ENCODE assay signal across 11 cellular contexts in genomic region chr14:71235865-71236264, GRCh38.
DNase-seq lines count a peak whose midpoint lies in the region; ATAC-seq and TF ChIP-seq lines count a peak whose summit lies in the region.
"Had no signal": no experiment of that assay in that cellular context is flagged by ENCODE, and none has a peak within 500 bp of the region (broad histone marks: within the 10 kb centered on the region; RNA-seq: fewer than 3 reads in every experiment).

No MANE protein-coding gene starts in this region.

- H3K4me3 ChIP-seq in GM23248: no peak overlapping the region
- no peak overlapping the region for H3K4me3 ChIP-seq in CD8-positive, alpha-beta T cell (ENCODE audit: low read depth, low read length)
- H3K4me3 ChIP-seq: smooth muscle cell had no signal

- H3K4me2 ChIP-seq in GM23248 (ENCODE audit: unreplicated experiment): no peak overlapping the region
- H3K4me2 ChIP-seq: smooth muscle cell had no signal

- no peaks in the 10 kb centered on the region for H3K27me3 ChIP-seq in GM23248 (replicated peaks; ENCODE audit: insufficient read depth)
- H3K27me3 ChIP-seq in CD8-positive, alpha-beta T cell (ENCODE audit: insufficient read depth, low read length): no peaks in the 10 kb centered on the region

- H3F3A ChIP-seq in GM23248 (ENCODE audit: insufficient read depth): no peaks in the 10 kb centered on the region

- H3K27ac ChIP-seq in GM23248: no peak overlapping the region
- H3K27ac ChIP-seq in CD8-positive, alpha-beta T cell (ENCODE audit: low read depth, low read length): no peak overlapping the region

- H3K9me3 Mint-ChIP-seq in CD8-positive, alpha-beta T cell: no peaks in the 10 kb centered on the region

- H3K4me3 Mint-ChIP-seq in CD8-positive, alpha-beta T cell: no peak overlapping the region

- CTCF ChIA-PET in CD8-positive, alpha-beta T cell (lab: Charles Lee): no interaction called here

- no peaks in the 10 kb centered on the region for H4K20me1 ChIP-seq in GM23248 (ENCODE audit: insufficient read depth)

- no peak for ATAC-seq in CD8-positive, alpha-beta T cell

- no peaks in the 10 kb centered on the region for H3K27me3 Mint-ChIP-seq in CD8-positive, alpha-beta T cell (ENCODE audit: low read depth)

- POLR2A ChIA-PET in CD8-positive, alpha-beta T cell (lab: Charles Lee): no interaction called here

- H2AFZ ChIP-seq in GM23248: peak overlapping the region; percentile 59

- peaks cover 7% of the 10 kb centered on the region for H3K4me1 Mint-ChIP-seq in CD8-positive, alpha-beta T cell (ENCODE audit: low read depth)

- H3K79me2 ChIP-seq in GM23248 (ENCODE audit: insufficient read depth): no peaks in the 10 kb centered on the region

- no peaks in the 10 kb centered on the region for H3K36me3 ChIP-seq in GM23248 (ENCODE audit: low read depth)
- no peaks in the 10 kb centered on the region for H3K36me3 ChIP-seq in CD8-positive, alpha-beta T cell (ENCODE audit: insufficient read depth, low read length)

- peak; percentile 35 for DNase-seq in GM23248
- DNase-seq in RPMI7951 (ENCODE audit: low read depth): peak; percentile 72
- DNase-seq in head of caudate nucleus: peak in 40 of 42 donors; percentile 18 to 74 (median 50)
- peak; percentile 28 for DNase-seq in retina
- no peak for DNase-seq in dedifferentiated amniotic fluid mesenchymal stem cell (ENCODE audit: extremely low spot score)
- DNase-seq in CD8-positive, alpha-beta T cell: no peak
- DNase-seq in AML-193 (lab: John Stamatoyannopoulos, UW): no peak
- DNase-seq: activated CD4-positive, CD25-positive, alpha-beta regulatory T cell; activated naive CD4-positive, alpha-beta T cell; stimulated activated naive CD4-positive, alpha-beta T cell treated with Interleukin-2 at 50 U/mL for 16 hours had no signal

- TF ChIP-seq CTCF in CD8-positive, alpha-beta T cell (IDR thresholded peaks at IDR 0.05): no peak

- no peaks in the 10 kb centered on the region for H3K9me2 ChIP-seq in GM23248 (ENCODE audit: insufficient read depth)

- WGBS in GM23248 (ENCODE audit: low coverage in 1 of 2, low lambda C conversion rate in 2 of 2, missing lambda C conversion rate in 2 of 2), 2 experiments: 35 to 39% methylated on average over 6 of the region's 6 CpGs

- intact Hi-C loops in head of caudate nucleus (cut with DNase I): no loop called here
- intact Hi-C loops in CD8-positive, alpha-beta T cell (cut with DNase I, micrococcal nuclease): no loop called here

- no peak overlapping the region for H3K27ac Mint-ChIP-seq in CD8-positive, alpha-beta T cell

- H3K4me1 ChIP-seq in GM23248 (ENCODE audit: insufficient read depth): no peaks in the 10 kb centered on the region
- peaks cover 7% of the 10 kb centered on the region for H3K4me1 ChIP-seq in CD8-positive, alpha-beta T cell (ENCODE audit: insufficient read depth, low read length)

- no peaks in the 10 kb centered on the region for H3K36me3 Mint-ChIP-seq in CD8-positive, alpha-beta T cell

- in situ Hi-C loops in GM23248 (cut with MboI): no loop called here

- no peaks in the 10 kb centered on the region for H3K9me3 ChIP-seq in GM23248 (ENCODE audit: low read depth)
- no peaks in the 10 kb centered on the region for H3K9me3 ChIP-seq in CD8-positive, alpha-beta T cell (ENCODE audit: low read length)

- no peak overlapping the region for H3K9ac ChIP-seq in GM23248

Comparison
In these comparisons a context has a peak if more than half of its experiments do, and no peak if none do; other contexts are left out.
1. DNase-seq: peak in GM23248 (single experiment), RPMI7951 (single experiment), head of caudate nucleus (40 of 42) and retina (single experiment); none in dedifferentiated amniotic fluid mesenchymal stem cell (single experiment), CD8-positive, alpha-beta T cell (0 of 7) and AML-193 (0 of 2).